8 cellular contexts compared by ENCODE assay signal in genomic region chr12:56117778-56118687, GRCh38.
DNase-seq lines count a peak whose midpoint lies in the region; ATAC-seq and TF ChIP-seq lines count a peak whose summit lies in the region.

Gene ZC3H10, plus strand, starts transcription at chr12:56118266. Its CDS starts 2,297 bp downstream, at chr12:56120563.

- in situ Hi-C loops in GM18951 (cut with MboI; ENCODE audit: low sequenced_read_pairs, unreplicated experiment), result no loop called here

- H3K9me3 Mint-ChIP-seq in central memory CD8-positive, alpha-beta T cell, result no peaks in the 10 kb centered on the region

- peaks cover 34% of the 10 kb centered on the region for H3K4me1 Mint-ChIP-seq in central memory CD8-positive, alpha-beta T cell

- TF ChIP-seq CTCF in AG09319 (IDR thresholded peaks at IDR 0.05; ENCODE audit: low read depth, low read length), result peak; percentile 55

- peak within 1 kb of the TSS; percentile 95 for H3K4me3 Mint-ChIP-seq in central memory CD8-positive, alpha-beta T cell

- peak; percentile 97 for TF ChIP-seq POLR2A in GM18951 (IDR thresholded peaks at IDR 0.05; ENCODE audit: extremely low read depth, insufficient read depth, insufficient read length)

- DNase-seq in AG09319 (ENCODE audit: extremely low read depth, low read depth) (peak; percentile 99), NCI-H226 (peak; percentile 100), islet precursor cell (peak; percentile 100)
- DNase-seq in activated CD4-positive, CD25-positive, alpha-beta regulatory T cell (lab: John Stamatoyannopoulos, UW), result peak; percentile 84 to 93 (median 92)
- DNase-seq in central memory CD8-positive, alpha-beta T cell (ENCODE audit: low spot score in 2 of 2), result peak; percentile 89 to 98
- DNase-seq in stimulated activated CD4-positive, alpha-beta T cell treated with anti-CD3 and anti-CD28 coated beads, Interleukin-12 subunit alpha, Interleukin-12 subunit beta, amount 100 ng/mL, for 48 hours (ENCODE audit: low read depth in 2 of 3, low spot score in 1 of 3), result peak; percentile 97 to 99 (median 98)

- peak within 1 kb of the TSS; percentile 100 for H3K27ac Mint-ChIP-seq in central memory CD8-positive, alpha-beta T cell (ENCODE audit: low read depth)

- H3K36me3 Mint-ChIP-seq in central memory CD8-positive, alpha-beta T cell (ENCODE audit: insufficient read depth), result peaks cover 49% of the 10 kb centered on the region

- ATAC-seq in HG03196 (IDR thresholded peaks at IDR 0.05; ENCODE audit: unreplicated experiment), result peak; percentile 83
- ATAC-seq in central memory CD8-positive, alpha-beta T cell (replicated peaks; ENCODE audit: extremely low read depth, poor library complexity, severe bottlenecking), result peak; percentile 83

- no peaks in the 10 kb centered on the region for H3K27me3 Mint-ChIP-seq in central memory CD8-positive, alpha-beta T cell

Comparison
In these comparisons a context has a peak if more than half of its experiments do, and no peak if none do; other contexts are left out.
1. Peak in every context shown above with its lines: DNase-seq and ATAC-seq.